ENCODE assay signal across 11 cellular contexts in the genomic region with DNA sequence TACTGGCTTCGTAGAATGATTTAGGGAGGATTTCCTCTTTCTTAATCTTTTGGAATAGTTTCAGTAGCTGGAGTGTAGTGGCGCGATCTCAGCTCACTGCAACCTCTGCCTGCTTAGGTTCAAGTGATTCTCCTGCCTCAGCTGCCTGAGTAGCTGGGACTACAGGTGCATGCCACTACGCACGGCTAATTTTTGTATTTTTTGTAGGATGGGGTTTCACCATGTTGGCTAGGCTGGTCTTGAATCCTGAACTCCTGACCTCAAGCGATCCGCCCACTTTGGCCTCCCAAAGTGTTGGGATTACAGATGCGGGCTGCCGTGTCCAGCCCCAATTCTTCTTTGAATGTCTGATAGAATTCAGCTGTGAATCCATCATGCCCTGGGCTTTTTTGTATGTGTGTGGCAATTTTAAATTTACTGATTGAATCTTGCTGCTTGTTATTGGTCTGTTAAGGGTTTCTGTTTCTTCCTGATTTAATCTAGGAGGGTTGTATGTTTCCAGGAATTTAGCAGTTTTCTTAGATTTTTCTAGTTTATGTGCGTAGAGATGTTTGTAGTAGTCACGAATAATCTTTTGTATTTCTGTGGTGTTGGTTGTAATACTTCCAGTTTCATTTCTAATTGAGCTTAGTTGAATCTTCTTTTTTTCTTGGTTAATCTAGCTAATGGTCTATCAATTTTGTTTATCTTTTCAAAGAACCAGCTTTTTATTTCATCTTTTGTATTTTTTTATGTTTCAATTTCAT. TPM values are rescaled to one million over a fixed set of nuclear protein-coding genes. Genes with fewer than 3 reads are reported as not detected.
DNase-seq lines count a peak whose midpoint lies in the region; ATAC-seq, FAIRE-seq and TF ChIP-seq lines count a peak whose summit lies in the region.
"Had no signal": no experiment of that assay in that cellular context is flagged by ENCODE, and none has a peak within 500 bp of the region (broad histone marks: within the 10 kb centered on the region; RNA-seq: fewer than 3 reads in every experiment).

No MANE protein-coding gene starts in this region.

- DNase-seq in HepG2 (ENCODE audit: low spot score) (no peak), endothelial cell of umbilical vein (ENCODE audit: low read depth, low spot score) (peak; percentile 28), substantia nigra (lab: John Stamatoyannopoulos, UW) (no peak), cerebellar cortex (ENCODE audit: low spot score) (no peak), NCI-H187 (lab: John Stamatoyannopoulos, UW) (no peak), GM20000 (ENCODE audit: low spot score) (no peak)
- no peak for DNase-seq in natural killer cell treated with Interleukin-12 subunit alpha and Interleukin-12 subunit beta and Interleukin-15 and Interleukin-18, amount 100 ng/mL, for 72 hours (ENCODE audit: low spot score)
- DNase-seq: NCI-H2081 had no signal

- H3K9me3 ChIP-seq in liver (ENCODE audit: control insufficient read depth in 4 of 4, low read length in 3 of 4) (no peaks in the 10 kb centered on the region), HepG2 (ENCODE audit: low read length) (no peaks in the 10 kb centered on the region), endothelial cell of umbilical vein (replicated peaks; ENCODE audit: control insufficient read depth, insufficient read depth, low read length) (no peaks in the 10 kb centered on the region)

- H3K4me3 ChIP-seq in liver (ENCODE audit: low read depth in 1 of 3, low read length in 3 of 3), result no peak overlapping the region
- no peak overlapping the region for H3K4me3 ChIP-seq in HepG2 (replicated peaks in 1 of 3; ENCODE audit: insufficient read depth in 1 of 3, low read depth in 2 of 3, low read length in 3 of 3)
- H3K4me3 ChIP-seq in endothelial cell of umbilical vein (replicated peaks in 1 of 3; ENCODE audit: insufficient read depth in 1 of 3, low read depth in 1 of 3, low read length in 3 of 3), result no peak overlapping the region

- H3K27me3 Mint-ChIP-seq in natural killer cell treated with Interleukin-12 subunit alpha and Interleukin-12 subunit beta and Interleukin-15 and Interleukin-18, amount 100 ng/mL, for 72 hours, result peaks cover 0 to 8% of the 10 kb centered on the region in 2 donors

- dilution Hi-C loops in endothelial cell of umbilical vein (cut with MboI; ENCODE audit: extremely low pct_ligation_motif_present, low sequenced_read_pairs), result no loop called here

- FAIRE-seq in HepG2 (lab: Jason Lieb, UNC) (no peak), endothelial cell of umbilical vein (lab: Jason Lieb, UNC) (no peak)
- FAIRE-seq: TTC549 had no signal

- peak overlapping the region; percentile 22 to 37 for H3K27ac ChIP-seq in liver (ENCODE audit: low read depth in 1 of 2, low read length in 2 of 2)
- no peak overlapping the region for H3K27ac ChIP-seq in HepG2 (ENCODE audit: extremely low read length, insufficient read depth, low read length)
- no peak overlapping the region for H3K27ac ChIP-seq in endothelial cell of umbilical vein (ENCODE audit: insufficient read depth, low read depth, low read length)
- H3K27ac ChIP-seq in substantia nigra (ENCODE audit: low read depth, low read length, poor library complexity, severe bottlenecking), result no peak overlapping the region

- in situ Hi-C loops in HepG2 (cut with HindIII; ENCODE audit: extremely low pct_ligation_motif_present, low pct_unique_long_range_greater_than_20kb), result no loop called here

- H3K4me1 ChIP-seq in liver (ENCODE audit: control insufficient read depth in 4 of 4, insufficient read depth in 4 of 4, low read length in 3 of 4) (peaks cover 0 to 2% (median 0%) of the 10 kb centered on the region in 4 donors), HepG2 (ENCODE audit: insufficient read depth, low read length) (no peaks in the 10 kb centered on the region), endothelial cell of umbilical vein (ENCODE audit: control insufficient read depth, extremely low read depth, insufficient read depth, low read length) (no peaks in the 10 kb centered on the region)

- H3K4me2 ChIP-seq in HepG2 (ENCODE audit: low read depth, low read length) (no peak overlapping the region), endothelial cell of umbilical vein (ENCODE audit: insufficient read depth, low read length) (no peak overlapping the region)

- H3K4me3 Mint-ChIP-seq in natural killer cell treated with Interleukin-12 subunit alpha and Interleukin-12 subunit beta and Interleukin-15 and Interleukin-18, amount 100 ng/mL, for 72 hours, result peak overlapping the region; percentile 70

- no peaks in the 10 kb centered on the region for H3K36me3 ChIP-seq in liver (ENCODE audit: control insufficient read depth in 4 of 4, insufficient read depth in 3 of 4, low read depth in 1 of 4, low read length in 3 of 4)
- no peaks in the 10 kb centered on the region for H3K36me3 ChIP-seq in HepG2 (replicated peaks in 1 of 2; ENCODE audit: control insufficient read depth in 1 of 2, insufficient read depth in 2 of 2, low read length in 2 of 2)
- H3K36me3 ChIP-seq in endothelial cell of umbilical vein (ENCODE audit: control insufficient read depth in 2 of 2, extremely low read depth in 1 of 2, insufficient read depth in 2 of 2, low read length in 2 of 2), result no peaks in the 10 kb centered on the region

- H3K79me2 ChIP-seq in HepG2 (ENCODE audit: insufficient read depth, low read length) (no peaks in the 10 kb centered on the region), endothelial cell of umbilical vein (ENCODE audit: control insufficient read depth, insufficient read depth, low read length) (no peaks in the 10 kb centered on the region)

- H3K27me3 ChIP-seq in liver (ENCODE audit: control insufficient read depth in 4 of 4, insufficient read depth in 4 of 4, low read length in 3 of 4), result no peaks in the 10 kb centered on the region
- peaks cover 0 to 13% of the 10 kb centered on the region in 2 experiments; a peak in 1 of 5 replicates for H3K27me3 ChIP-seq in HepG2 (ENCODE audit: control insufficient read depth in 1 of 2, insufficient read depth in 2 of 2, low read length in 2 of 2)
- H3K27me3 ChIP-seq in endothelial cell of umbilical vein (ENCODE audit: control insufficient read depth in 2 of 2, insufficient read depth in 2 of 2, low read length in 2 of 2), result peaks cover 2 to 17% of the 10 kb centered on the region in 2 experiments

- H3K9me1 ChIP-seq in endothelial cell of umbilical vein (replicated peaks; ENCODE audit: control insufficient read depth, extremely low read depth, insufficient read depth, low read length), result no peaks in the 10 kb centered on the region

- ATAC-seq in HepG2, result no peak
- no peak for ATAC-seq in natural killer cell treated with Interleukin-12 subunit alpha and Interleukin-12 subunit beta and Interleukin-15 and Interleukin-18, amount 100 ng/mL, for 72 hours
- ATAC-seq: Panc1 had no signal

- no peaks in the 10 kb centered on the region for H4K20me1 ChIP-seq in HepG2 (ENCODE audit: insufficient read depth, low read length)
- H4K20me1 ChIP-seq in endothelial cell of umbilical vein (replicated peaks; ENCODE audit: control insufficient read depth, extremely low read depth, insufficient read depth, low read length), result no peaks in the 10 kb centered on the region

- H3K9me3 Mint-ChIP-seq in natural killer cell treated with Interleukin-12 subunit alpha and Interleukin-12 subunit beta and Interleukin-15 and Interleukin-18, amount 100 ng/mL, for 72 hours, result peaks cover 4% of the 10 kb centered on the region

- 60% methylated on average over 11 of the region's 11 CpGs for WGBS in liver
- WGBS in HepG2 (ENCODE audit: low lambda C conversion rate), result 38% methylated on average over 11 of the region's 11 CpGs

- TF ChIP-seq CTCF in liver (IDR thresholded peaks at IDR 0.05; ENCODE audit: low read depth, low read length, missing input control) (no peak), HepG2 (CRISPR knock-in tag; IDR thresholded peaks at IDR 0.05) (no peak), endothelial cell of umbilical vein (IDR thresholded peaks at IDR 0.05; ENCODE audit: extremely low read depth in 1 of 2, insufficient read depth in 1 of 2, low read depth in 1 of 2, low read length in 2 of 2) (no peak), GM20000 (IDR thresholded peaks at IDR 0.05; ENCODE audit: extremely low read depth, missing control alignments) (no peak)

- CTCF ChIA-PET in HepG2 (lab: Yijun Ruan, JAX; ENCODE audit: low intra/inter-chr PET ratio, low total read pairs), result no interaction called here
- CTCF ChIA-PET in endothelial cell of umbilical vein (lab: Charles Lee), result interaction anchor here (0.7 to 1.9 kb wide), 3 partner anchors 23 to 130 kb away, joined by 3 to 5 read pairs (median 4); no protein-coding TSS in a partner anchor

- TF ChIP-seq POLR2A in HepG2 (IDR thresholded peaks at IDR 0.05; ENCODE audit: insufficient read depth in 1 of 2, low read depth in 2 of 2, low read length in 2 of 2) (no peak), endothelial cell of umbilical vein (IDR thresholded peaks at IDR 0.05; ENCODE audit: low read depth, low read length) (no peak)

- POLR2A ChIA-PET in HepG2 (lab: Yijun Ruan, JAX), result no interaction called here
- POLR2A ChIA-PET in endothelial cell of umbilical vein (lab: Charles Lee), result no interaction called here

- H3K9ac ChIP-seq in liver (ENCODE audit: low read depth in 1 of 2, low read length in 2 of 2) (no peak overlapping the region), HepG2 (ENCODE audit: insufficient read depth, low read depth, low read length) (no peak overlapping the region), endothelial cell of umbilical vein (replicated peaks; ENCODE audit: extremely low read depth, insufficient read depth, low read length) (no peak overlapping the region)

- H3K27ac Mint-ChIP-seq in natural killer cell treated with Interleukin-12 subunit alpha and Interleukin-12 subunit beta and Interleukin-15 and Interleukin-18, amount 100 ng/mL, for 72 hours, result peak overlapping the region; percentile 6 to 53

- H3K4me1 Mint-ChIP-seq in natural killer cell treated with Interleukin-12 subunit alpha and Interleukin-12 subunit beta and Interleukin-15 and Interleukin-18, amount 100 ng/mL, for 72 hours (ENCODE audit: low read depth in 2 of 2), result peaks cover 18 to 21% of the 10 kb centered on the region in 2 donors

- H3K36me3 Mint-ChIP-seq in natural killer cell treated with Interleukin-12 subunit alpha and Interleukin-12 subunit beta and Interleukin-15 and Interleukin-18, amount 100 ng/mL, for 72 hours, result peaks cover 5% of the 10 kb centered on the region

- no peak for TF ChIP-seq RAD21 in liver (IDR thresholded peaks at IDR 0.05)
- no peak for TF ChIP-seq RAD21 in HepG2 (CRISPR knock-in tag; IDR thresholded peaks at IDR 0.05)

- no peak overlapping the region for H2AFZ ChIP-seq in HepG2 (ENCODE audit: low read length)
- H2AFZ ChIP-seq in endothelial cell of umbilical vein (ENCODE audit: low read depth, low read length), result no peak overlapping the region

- BruUV-seq in HepG2 (replicated peaks; lab: Mats Ljungman, UMichigan) (no TSS peak), endothelial cell of umbilical vein (replicated peaks; lab: Mats Ljungman, UMichigan) (no TSS peak)

- intact Hi-C loops in HepG2 (cut with micrococcal nuclease; ENCODE audit: unreplicated experiment), result no loop called here
- intact Hi-C loops in endothelial cell of umbilical vein (cut with micrococcal nuclease), result no loop called here

- TF ChIP-seq EP300 in HepG2 (IDR thresholded peaks at IDR 0.05; ENCODE audit: low read depth in 2 of 2, low read length in 2 of 2) (no peak), HepG2 (CRISPR knock-in tag; IDR thresholded peaks at IDR 0.05; ENCODE audit: borderline replicate concordance) (no peak)

RNA-seq across cellular contexts. Expression of gene MAN1C1, which starts 15.3 kb away (rescaled TPM):
- 1 to 10 TPM; 6.3 to 9.3 TPM for total RNA-seq in liver
- polyA plus RNA-seq in liver, result 10 to 100 TPM in 1 of 2 donors, 1 to 10 TPM in 1; 6.9 to 16.0 TPM
- 0.15 and 0.49 TPM in 2 replicates for total RNA-seq in HepG2 (2016; rRNA removed; fragmentation: Illumina TruSeq; extraction: Trizol)
- total RNA-seq in HepG2 (2016; cell fraction: cytosol; rRNA removed; fragmentation: Illumina TruSeq; extraction: Trizol; ENCODE audit: low read depth), result 0.26 and 0.30 TPM in 2 replicates
- 0.32 and 0.39 TPM in 2 replicates for total RNA-seq in HepG2 (2016; cell fraction: insoluble cytoplasmic fraction; rRNA removed; fragmentation: Illumina TruSeq; extraction: Trizol)
- total RNA-seq in HepG2 (2016; cell fraction: membrane; rRNA removed; fragmentation: Illumina TruSeq; extraction: Trizol), result 0.31 and 0.69 TPM in 2 replicates
- total RNA-seq in HepG2 (2016; cell fraction: nucleus; rRNA removed; fragmentation: Illumina TruSeq; extraction: Trizol), result 0.25 and 0.50 TPM in 2 replicates
- 0.18 and 0.39 TPM in 2 replicates for polyA plus RNA-seq in HepG2 (2011; rRNA removed)
- polyA plus RNA-seq in HepG2 (2011; cell fraction: cytosol; rRNA removed), result 0.30 and 0.31 TPM in 2 replicates
- polyA plus RNA-seq in HepG2 (2011; cell fraction: nucleus; rRNA removed), result 0.23 and 0.45 TPM in 2 replicates
- polyA plus RNA-seq in HepG2 (2012), result 0.08 and 0.34 TPM in 2 replicates
- 0.11 and 0.33 TPM in 2 replicates for polyA plus RNA-seq in HepG2 (2016; cell fraction: cytosol; fragmentation: Illumina TruSeq; extraction: Trizol; ENCODE audit: low read depth)
- 0.90 and 1.0 TPM in 2 replicates for polyA plus RNA-seq in HepG2 (2016; cell fraction: insoluble cytoplasmic fraction; fragmentation: Illumina TruSeq; extraction: Trizol; ENCODE audit: low read depth)
- polyA plus RNA-seq in HepG2 (2016; cell fraction: membrane; fragmentation: Illumina TruSeq; extraction: Trizol; ENCODE audit: low read depth), result 0.25 and 0.31 TPM in 2 replicates
- polyA plus RNA-seq in HepG2 (2016; cell fraction: nucleus; fragmentation: Illumina TruSeq; extraction: Trizol; ENCODE audit: insufficient read depth, low read depth), result 0.79 TPM in 1 of 2 replicates, not detected in the other
- 0.16 and 0.40 TPM in 2 replicates for polyA minus RNA-seq in HepG2 (2011; rRNA and poly(A)+ RNA removed; ENCODE audit: low replicate concordance)
- polyA minus RNA-seq in HepG2 (2011; cell fraction: cytosol; rRNA and poly(A)+ RNA removed), result not detected in 2 replicates
- polyA minus RNA-seq in HepG2 (2011; cell fraction: nucleus; rRNA and poly(A)+ RNA removed), result 0.26 TPM in 1 of 2 replicates, not detected in the other
- total RNA-seq in endothelial cell of umbilical vein, result 0.85 and 4.0 TPM in 2 replicates
- 1.5 and 1.7 TPM in 2 replicates for polyA plus RNA-seq in endothelial cell of umbilical vein
- polyA plus RNA-seq in endothelial cell of umbilical vein (2011; cell fraction: cytosol; rRNA removed), result 0.63 and 1.2 TPM in 2 replicates
- 1.1 and 1.4 TPM in 2 replicates for polyA plus RNA-seq in endothelial cell of umbilical vein (2011; cell fraction: nucleus; rRNA removed)
- 0.50 and 0.63 TPM in 2 replicates for polyA plus RNA-seq in endothelial cell of umbilical vein (2012)
- 1.3 and 2.0 TPM in 2 replicates for polyA minus RNA-seq in endothelial cell of umbilical vein
- polyA minus RNA-seq in endothelial cell of umbilical vein (2011; cell fraction: cytosol; rRNA and poly(A)+ RNA removed), result not detected
- polyA minus RNA-seq in endothelial cell of umbilical vein (2011; cell fraction: nucleus; rRNA and poly(A)+ RNA removed), result 0.14 and 1.3 TPM in 2 replicates
- total RNA-seq in natural killer cell treated with Interleukin-12 subunit alpha and Interleukin-12 subunit beta and Interleukin-15 and Interleukin-18, amount 100 ng/mL, for 72 hours, result 1 to 10 TPM in 1 of 2 donors, under 1 TPM in 1; 0.88 to 2.5 TPM

Comparison
In these comparisons a context has a peak if more than half of its experiments do, and no peak if none do; other contexts are left out.
1. H3K27ac ChIP-seq: peak in liver (2 of 2); none in HepG2 (single experiment), endothelial cell of umbilical vein (single experiment) and substantia nigra (single experiment).